Comparison of ENCODE assay signal across 14 cellular contexts in genomic region chr2:20744366-20745335, GRCh38.
DNase-seq lines count a peak whose midpoint lies in the region; ATAC-seq, FAIRE-seq and TF ChIP-seq lines count a peak whose summit lies in the region.
"Had no signal": no experiment of that assay in that cellular context is flagged by ENCODE, and none has a peak within 500 bp of the region (broad histone marks: within the 10 kb centered on the region; RNA-seq: fewer than 3 reads in every experiment).

No MANE protein-coding gene starts in this region.

- no peak for TF ChIP-seq CTCF in kidney (IDR thresholded peaks at IDR 0.05; ENCODE audit: borderline replicate concordance, extremely low read depth, insufficient read depth)

- intact Hi-C loops in kidney (cut with DNase I): no loop called here

- peak overlapping the region in 1 of 2 donors; percentile 11 for H3K4me3 ChIP-seq in kidney (ENCODE audit: low read length in 2 of 2)
- H3K4me3 ChIP-seq: cardiac muscle cell, esophagus muscularis mucosa, Peyer's patch had no signal

- peak; percentile 95 for ATAC-seq in GM18519 (IDR thresholded peaks at IDR 0.05; ENCODE audit: low FRiP score, unreplicated experiment)
- ATAC-seq in GM21447 (IDR thresholded peaks at IDR 0.05; ENCODE audit: unreplicated experiment): peak; percentile 98
- peak; percentile 96 for ATAC-seq in HG03060 (IDR thresholded peaks at IDR 0.05; ENCODE audit: low read depth, unreplicated experiment)

- H3K4me1 ChIP-seq in kidney (ENCODE audit: control insufficient read depth in 1 of 2, insufficient read depth in 1 of 2, low read depth in 1 of 2, low read length in 2 of 2): peaks cover 4 to 32% of the 10 kb centered on the region in 2 donors
- H3K4me1 ChIP-seq: esophagus muscularis mucosa, Peyer's patch had no signal

- no peaks in the 10 kb centered on the region for H3K36me3 ChIP-seq in kidney (ENCODE audit: control insufficient read depth in 1 of 2, insufficient read depth in 2 of 2, low read length in 2 of 2)
- H3K36me3 ChIP-seq: cardiac muscle cell, esophagus muscularis mucosa, Peyer's patch had no signal

- H3K9me3 ChIP-seq in kidney (ENCODE audit: control insufficient read depth in 1 of 2, low read length in 2 of 2): no peaks in the 10 kb centered on the region
- H3K9me3 ChIP-seq: esophagus muscularis mucosa, Peyer's patch had no signal

- peak overlapping the region; percentile 29 to 43 for H3K27ac ChIP-seq in kidney (ENCODE audit: low read depth in 2 of 2, low read length in 2 of 2)
- H3K27ac ChIP-seq: cardiac muscle cell, esophagus muscularis mucosa, Peyer's patch had no signal

- no peak overlapping the region for H3K9ac ChIP-seq in kidney (ENCODE audit: low read length in 2 of 2)

- no peak for DNase-seq in kidney
- DNase-seq in putamen (ENCODE audit: low spot score): no peak
- no peak for DNase-seq in activated gamma-delta T cell (lab: John Stamatoyannopoulos, UW)
- DNase-seq in HTR-8/SVneo (ENCODE audit: insufficient read length, low spot score): no peak
- no peak for DNase-seq in NCI-H82 treated with DMSO at 0.1 percent for 48 hours (lab: John Stamatoyannopoulos, UW; ENCODE audit: unreplicated experiment)
- DNase-seq: activated T-cell treated with anti-CD3 and anti-CD28 coated beads, Interleukin-2, amount 50 U/mL, for 1 hour; NCI-H2107; substantia nigra had no signal

- FAIRE-seq in kidney (lab: Jason Lieb, UNC) (no peak), HTR-8/SVneo (lab: Jason Lieb, UNC) (no peak)
